8 cellular contexts compared by ENCODE assay signal in genomic region chr2:202032841-202033316, GRCh38. TPM values are rescaled to one million over a fixed set of nuclear protein-coding genes. Genes with fewer than 3 reads are reported as not detected.
DNase-seq lines count a peak whose midpoint lies in the region; ATAC-seq and TF ChIP-seq lines count a peak whose summit lies in the region.

No MANE protein-coding gene starts in this region.

- H3K4me3 ChIP-seq in breast epithelium: peak overlapping the region; percentile 60 to 92 (median 84)

- no peaks in the 10 kb centered on the region for H3K9me3 ChIP-seq in T-helper 17 cell (ENCODE audit: control insufficient read depth, low read length, poor library complexity, severe bottlenecking)
- no peaks in the 10 kb centered on the region for H3K9me3 ChIP-seq in breast epithelium

- no peaks in the 10 kb centered on the region for H3K27me3 ChIP-seq in breast epithelium

- H3K4me3 Mint-ChIP-seq in T-helper 17 cell: peak overlapping the region; percentile 95

- TF ChIP-seq CTCF in breast epithelium (IDR thresholded peaks at IDR 0.05): no peak

- peak; percentile 4 for ATAC-seq in HG03521 (IDR thresholded peaks at IDR 0.05; ENCODE audit: unreplicated experiment)
- ATAC-seq in T-helper 17 cell: peak; percentile 20

- TF ChIP-seq POLR2A in breast epithelium (IDR thresholded peaks at IDR 0.05): no peak

- H3K27me3 Mint-ChIP-seq in T-helper 17 cell: peaks cover 10% of the 10 kb centered on the region

- intact Hi-C loops in breast epithelium (cut with DNase I; ENCODE audit: low total_unique reads): no loop called here

- H3K27ac ChIP-seq in breast epithelium: peak overlapping the region; percentile 99

- H3K36me3 ChIP-seq in breast epithelium: no peaks in the 10 kb centered on the region

- no peaks in the 10 kb centered on the region for H3K4me1 ChIP-seq in breast epithelium

- no peaks in the 10 kb centered on the region for H3K36me3 Mint-ChIP-seq in T-helper 17 cell (ENCODE audit: low read depth)

- peak overlapping the region; percentile 49 for H3K27ac Mint-ChIP-seq in T-helper 17 cell

- H3K4me1 Mint-ChIP-seq in T-helper 17 cell: peaks cover 11% of the 10 kb centered on the region

- DNase-seq in NCI-H510A treated with DMSO at 0.1 percent for 48 hours (lab: John Stamatoyannopoulos, UW) (peak; percentile 58), NCI-H510A (lab: John Stamatoyannopoulos, UW) (no peak), T-helper 17 cell (peak in 2 of 3 donors; percentile 13 to 22), breast epithelium (ENCODE audit: low spot score in 2 of 2) (peak; percentile 61 to 66), iris pigment epithelial cell (ENCODE audit: low read depth) (peak; percentile 67), SHP77 treated with DMSO at 0.1 percent for 48 hours (lab: John Stamatoyannopoulos, UW) (no peak)
- DNase-seq in stimulated activated CD4-positive, alpha-beta T cell treated with anti-CD3 and anti-CD28 coated beads, Interleukin-15, amount 100 ng/mL, for 24 hours: peak; percentile 45

RNA-seq across cellular contexts. Expression of gene FZD7, which starts 0.8 kb away (rescaled TPM):
- under 1 TPM; 0.30 to 0.31 TPM for total RNA-seq in T-helper 17 cell
- total RNA-seq in breast epithelium: 10 to 100 TPM; 12.5 to 41.4 (median 26.5) TPM

RNA-seq across cellular contexts. Expression of gene KIAA2012, which starts 40.2 kb away (rescaled TPM):
- total RNA-seq in T-helper 17 cell (not detected), breast epithelium (not detected)

Comparison
In these comparisons a context has a peak if more than half of its experiments do, and no peak if none do; other contexts are left out.
1. DNase-seq: peak in NCI-H510A treated with DMSO at 0.1 percent for 48 hours (single experiment), T-helper 17 cell (2 of 3), breast epithelium (2 of 2), iris pigment epithelial cell (single experiment) and stimulated activated CD4-positive, alpha-beta T cell treated with anti-CD3 and anti-CD28 coated beads, Interleukin-15, amount 100 ng/mL, for 24 hours (single experiment); none in NCI-H510A (single experiment) and SHP77 treated with DMSO at 0.1 percent for 48 hours (single experiment).
2. RNA of gene FZD7, which starts 0.8 kb away (total RNA-seq): 12.5 to 41.4 TPM in breast epithelium; 0.30 to 0.31 TPM in T-helper 17 cell; every median in the first group is over 10 times any median in the second.